In genomic region chr5:80655231-80655784, GRCh38 we compare ENCODE assay signal across 8 cellular contexts. TPM values are rescaled to one million over a fixed set of nuclear protein-coding genes. Genes with fewer than 3 reads are reported as not detected.
A peak's percentile ranks its signal among the peaks of the same experiment; 100 is the strongest.
DNase-seq lines count a peak whose midpoint lies in the region; ATAC-seq and TF ChIP-seq lines count a peak whose summit lies in the region.

No MANE protein-coding gene starts in this region.

- H3K27me3 Mint-ChIP-seq in endothelial cell (ENCODE audit: unreplicated experiment), result peaks cover 2% of the 10 kb centered on the region
- H3K27me3 Mint-ChIP-seq in osteocyte (ENCODE audit: unreplicated experiment), result no peaks in the 10 kb centered on the region

- ATAC-seq in GM21717 (IDR thresholded peaks at IDR 0.05; ENCODE audit: unreplicated experiment) (no peak), HG03565 (IDR thresholded peaks at IDR 0.05; ENCODE audit: unreplicated experiment) (no peak)

- peak; percentile 13 for DNase-seq in GM10266 (ENCODE audit: extremely low spot score)
- DNase-seq in OCI-M1 (lab: John Stamatoyannopoulos, UW), result peak; percentile 53
- DNase-seq in endothelial cell (ENCODE audit: low spot score), result no peak
- no peak for DNase-seq in osteocyte (ENCODE audit: extremely low spot score, unreplicated experiment)
- no peak for DNase-seq in pons (ENCODE audit: low spot score)
- DNase-seq in DMS153 (lab: John Stamatoyannopoulos, UW), result no peak

- H3K36me3 Mint-ChIP-seq in endothelial cell (ENCODE audit: low read depth, unreplicated experiment) (peaks cover 22% of the 10 kb centered on the region), osteocyte (ENCODE audit: unreplicated experiment) (peaks cover 25% of the 10 kb centered on the region)

- TF ChIP-seq CTCF in GM10266 (IDR thresholded peaks at IDR 0.05; ENCODE audit: control insufficient read depth, insufficient read depth, low read depth, missing control alignments), result no peak
- TF ChIP-seq CTCF in endothelial cell (IDR thresholded peaks at IDR 0.05; ENCODE audit: unreplicated experiment), result no peak
- TF ChIP-seq CTCF in osteocyte (IDR thresholded peaks at IDR 0.05), result no peak

- peak overlapping the region; percentile 93 for H3K4me3 Mint-ChIP-seq in endothelial cell (ENCODE audit: unreplicated experiment)
- H3K4me3 Mint-ChIP-seq in osteocyte (ENCODE audit: unreplicated experiment), result peak overlapping the region; percentile 97

- H3K9me3 Mint-ChIP-seq in endothelial cell (ENCODE audit: unreplicated experiment) (no peaks in the 10 kb centered on the region), osteocyte (ENCODE audit: unreplicated experiment) (no peaks in the 10 kb centered on the region)

- H3K4me1 Mint-ChIP-seq in endothelial cell (ENCODE audit: unreplicated experiment), result peaks cover 23% of the 10 kb centered on the region
- peaks cover 25% of the 10 kb centered on the region for H3K4me1 Mint-ChIP-seq in osteocyte (ENCODE audit: unreplicated experiment)

- H3K27ac Mint-ChIP-seq in endothelial cell (ENCODE audit: unreplicated experiment) (peak overlapping the region; percentile 98), osteocyte (ENCODE audit: unreplicated experiment) (peak overlapping the region; percentile 96)

RNA-seq across cellular contexts. Expression of gene DHFR, which starts 0.5 kb away (rescaled TPM):
- total RNA-seq in endothelial cell (ENCODE audit: unreplicated experiment) (20.1 TPM), osteocyte (17.0 and 18.5 TPM in 2 replicates)

RNA-seq across cellular contexts. Expression of gene MSH3, which starts 0.9 kb away (rescaled TPM):
- total RNA-seq in endothelial cell (ENCODE audit: unreplicated experiment) (13.0 TPM), osteocyte (14.8 and 17.6 TPM in 2 replicates)

Comparison
In these comparisons a context has a peak if more than half of its experiments do, and no peak if none do; other contexts are left out.
1. DNase-seq: peak in GM10266 (single experiment) and OCI-M1 (single experiment); none in endothelial cell (single experiment), osteocyte (single experiment), pons (single experiment) and DMS153 (single experiment).